In genomic region chr20:11718474-11719094, GRCh38 we compare ENCODE assay signal across 1 cellular context.
TF ChIP-seq lines count a peak whose summit lies in the region.

No MANE protein-coding gene starts in this region.

TF ChIP-seq in H1, 55 proteins besides CTCF, POLR2A, EP300 and RAD21 (continued from another document):
- TF ChIP-seq, protein P1, sequence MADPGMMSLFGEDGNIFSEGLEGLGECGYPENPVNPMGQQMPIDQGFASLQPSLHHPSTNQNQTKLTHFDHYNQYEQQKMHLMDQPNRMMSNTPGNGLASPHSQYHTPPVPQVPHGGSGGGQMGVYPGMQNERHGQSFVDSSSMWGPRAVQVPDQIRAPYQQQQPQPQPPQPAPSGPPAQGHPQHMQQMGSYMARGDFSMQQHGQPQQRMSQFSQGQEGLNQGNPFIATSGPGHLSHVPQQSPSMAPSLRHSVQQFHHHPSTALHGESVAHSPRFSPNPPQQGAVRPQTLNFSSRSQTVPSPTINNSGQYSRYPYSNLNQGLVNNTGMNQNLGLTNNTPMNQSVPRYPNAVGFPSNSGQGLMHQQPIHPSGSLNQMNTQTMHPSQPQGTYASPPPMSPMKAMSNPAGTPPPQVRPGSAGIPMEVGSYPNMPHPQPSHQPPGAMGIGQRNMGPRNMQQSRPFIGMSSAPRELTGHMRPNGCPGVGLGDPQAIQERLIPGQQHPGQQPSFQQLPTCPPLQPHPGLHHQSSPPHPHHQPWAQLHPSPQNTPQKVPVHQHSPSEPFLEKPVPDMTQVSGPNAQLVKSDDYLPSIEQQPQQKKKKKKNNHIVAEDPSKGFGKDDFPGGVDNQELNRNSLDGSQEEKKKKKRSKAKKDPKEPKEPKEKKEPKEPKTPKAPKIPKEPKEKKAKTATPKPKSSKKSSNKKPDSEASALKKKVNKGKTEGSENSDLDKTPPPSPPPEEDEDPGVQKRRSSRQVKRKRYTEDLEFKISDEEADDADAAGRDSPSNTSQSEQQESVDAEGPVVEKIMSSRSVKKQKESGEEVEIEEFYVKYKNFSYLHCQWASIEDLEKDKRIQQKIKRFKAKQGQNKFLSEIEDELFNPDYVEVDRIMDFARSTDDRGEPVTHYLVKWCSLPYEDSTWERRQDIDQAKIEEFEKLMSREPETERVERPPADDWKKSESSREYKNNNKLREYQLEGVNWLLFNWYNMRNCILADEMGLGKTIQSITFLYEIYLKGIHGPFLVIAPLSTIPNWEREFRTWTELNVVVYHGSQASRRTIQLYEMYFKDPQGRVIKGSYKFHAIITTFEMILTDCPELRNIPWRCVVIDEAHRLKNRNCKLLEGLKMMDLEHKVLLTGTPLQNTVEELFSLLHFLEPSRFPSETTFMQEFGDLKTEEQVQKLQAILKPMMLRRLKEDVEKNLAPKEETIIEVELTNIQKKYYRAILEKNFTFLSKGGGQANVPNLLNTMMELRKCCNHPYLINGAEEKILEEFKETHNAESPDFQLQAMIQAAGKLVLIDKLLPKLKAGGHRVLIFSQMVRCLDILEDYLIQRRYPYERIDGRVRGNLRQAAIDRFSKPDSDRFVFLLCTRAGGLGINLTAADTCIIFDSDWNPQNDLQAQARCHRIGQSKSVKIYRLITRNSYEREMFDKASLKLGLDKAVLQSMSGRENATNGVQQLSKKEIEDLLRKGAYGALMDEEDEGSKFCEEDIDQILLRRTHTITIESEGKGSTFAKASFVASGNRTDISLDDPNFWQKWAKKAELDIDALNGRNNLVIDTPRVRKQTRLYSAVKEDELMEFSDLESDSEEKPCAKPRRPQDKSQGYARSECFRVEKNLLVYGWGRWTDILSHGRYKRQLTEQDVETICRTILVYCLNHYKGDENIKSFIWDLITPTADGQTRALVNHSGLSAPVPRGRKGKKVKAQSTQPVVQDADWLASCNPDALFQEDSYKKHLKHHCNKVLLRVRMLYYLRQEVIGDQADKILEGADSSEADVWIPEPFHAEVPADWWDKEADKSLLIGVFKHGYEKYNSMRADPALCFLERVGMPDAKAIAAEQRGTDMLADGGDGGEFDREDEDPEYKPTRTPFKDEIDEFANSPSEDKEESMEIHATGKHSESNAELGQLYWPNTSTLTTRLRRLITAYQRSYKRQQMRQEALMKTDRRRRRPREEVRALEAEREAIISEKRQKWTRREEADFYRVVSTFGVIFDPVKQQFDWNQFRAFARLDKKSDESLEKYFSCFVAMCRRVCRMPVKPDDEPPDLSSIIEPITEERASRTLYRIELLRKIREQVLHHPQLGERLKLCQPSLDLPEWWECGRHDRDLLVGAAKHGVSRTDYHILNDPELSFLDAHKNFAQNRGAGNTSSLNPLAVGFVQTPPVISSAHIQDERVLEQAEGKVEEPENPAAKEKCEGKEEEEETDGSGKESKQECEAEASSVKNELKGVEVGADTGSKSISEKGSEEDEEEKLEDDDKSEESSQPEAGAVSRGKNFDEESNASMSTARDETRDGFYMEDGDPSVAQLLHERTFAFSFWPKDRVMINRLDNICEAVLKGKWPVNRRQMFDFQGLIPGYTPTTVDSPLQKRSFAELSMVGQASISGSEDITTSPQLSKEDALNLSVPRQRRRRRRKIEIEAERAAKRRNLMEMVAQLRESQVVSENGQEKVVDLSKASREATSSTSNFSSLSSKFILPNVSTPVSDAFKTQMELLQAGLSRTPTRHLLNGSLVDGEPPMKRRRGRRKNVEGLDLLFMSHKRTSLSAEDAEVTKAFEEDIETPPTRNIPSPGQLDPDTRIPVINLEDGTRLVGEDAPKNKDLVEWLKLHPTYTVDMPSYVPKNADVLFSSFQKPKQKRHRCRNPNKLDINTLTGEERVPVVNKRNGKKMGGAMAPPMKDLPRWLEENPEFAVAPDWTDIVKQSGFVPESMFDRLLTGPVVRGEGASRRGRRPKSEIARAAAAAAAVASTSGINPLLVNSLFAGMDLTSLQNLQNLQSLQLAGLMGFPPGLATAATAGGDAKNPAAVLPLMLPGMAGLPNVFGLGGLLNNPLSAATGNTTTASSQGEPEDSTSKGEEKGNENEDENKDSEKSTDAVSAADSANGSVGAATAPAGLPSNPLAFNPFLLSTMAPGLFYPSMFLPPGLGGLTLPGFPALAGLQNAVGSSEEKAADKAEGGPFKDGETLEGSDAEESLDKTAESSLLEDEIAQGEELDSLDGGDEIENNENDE (IDR thresholded peaks at IDR 0.05; ENCODE audit: insufficient replicate concordance, low read length): no peak
